ENCODE assay signal across 16 cellular contexts in the genomic region with DNA sequence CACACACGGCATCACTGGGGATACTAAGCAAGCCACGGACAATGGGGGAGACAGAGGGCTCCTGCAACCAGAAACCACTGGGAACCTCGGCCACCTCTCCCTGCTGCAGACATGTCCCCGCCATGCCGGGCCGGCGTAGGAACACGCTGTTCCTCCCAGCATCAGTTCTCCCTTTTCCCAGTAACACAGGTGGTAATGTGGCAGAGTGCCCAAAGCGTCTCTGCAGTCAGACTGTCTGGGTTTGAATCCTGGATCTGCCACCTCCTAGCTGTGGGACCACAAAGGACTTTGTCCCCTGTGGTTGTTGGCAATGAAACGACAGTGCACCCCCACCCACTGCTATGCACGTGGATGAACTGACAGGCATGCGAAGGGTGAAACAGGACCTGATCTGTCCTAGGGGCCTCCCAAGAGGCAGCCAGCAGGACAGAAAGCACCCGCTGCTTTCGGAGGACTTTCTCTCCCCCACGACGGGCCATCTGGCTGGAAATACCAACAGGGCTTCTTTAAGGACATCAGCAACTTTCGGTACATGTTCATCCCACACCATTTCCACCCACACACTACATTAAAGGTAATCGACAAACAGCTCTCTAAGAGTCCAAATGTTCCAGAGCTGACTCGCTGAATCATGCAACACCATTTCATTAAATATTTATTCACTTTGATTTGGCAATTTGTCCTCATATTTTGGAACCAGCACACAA.
DNase-seq lines count a peak whose midpoint lies in the region; ATAC-seq and TF ChIP-seq lines count a peak whose summit lies in the region.
"Had no signal": no experiment of that assay in that cellular context is flagged by ENCODE, and none has a peak within 500 bp of the region (broad histone marks: within the 10 kb centered on the region; RNA-seq: fewer than 3 reads in every experiment).

No MANE protein-coding gene starts in this region.

- H3K4ac ChIP-seq in neuronal stem cell (ENCODE audit: low read length) = no peak overlapping the region

- POLR2A ChIA-PET in SK-N-SH (lab: Yijun Ruan, JAX) = no interaction called here

- no peak overlapping the region for H3K27ac Mint-ChIP-seq in endodermal cell

- peaks cover 36% of the 10 kb centered on the region for H3K36me3 ChIP-seq in endodermal cell (ENCODE audit: control insufficient read depth, insufficient read depth, low read length)
- H3K36me3 ChIP-seq in neuronal stem cell (replicated peaks in 1 of 2; ENCODE audit: control insufficient read depth in 2 of 2, insufficient read depth in 2 of 2, low read length in 2 of 2) = no peaks in the 10 kb centered on the region
- peaks cover 0 to 1% of the 10 kb centered on the region in 2 experiments for H3K36me3 ChIP-seq in SK-N-SH (replicated peaks in 1 of 2; ENCODE audit: control insufficient read depth in 1 of 2, insufficient read depth in 2 of 2, low read length in 1 of 2)
- H3K36me3 ChIP-seq: lower lobe of right lung had no signal

- H3K4me3 ChIP-seq in endodermal cell (ENCODE audit: low read length) (no peak overlapping the region), neuronal stem cell (ENCODE audit: low read length in 2 of 2) (no peak overlapping the region), SK-N-SH (ENCODE audit: low read depth in 2 of 2, low read length in 1 of 2) (no peak overlapping the region), foreskin fibroblast (ENCODE audit: low read depth in 1 of 2, low read length in 2 of 2) (no peak overlapping the region)
- H3K4me3 ChIP-seq: esophagus squamous epithelium, lower lobe of right lung had no signal

- TF ChIP-seq CTCF in endodermal cell (conservative IDR thresholded peaks at IDR 0.05) (no peak), SK-N-SH (IDR thresholded peaks at IDR 0.05) (no peak), foreskin fibroblast (IDR thresholded peaks at IDR 0.05; ENCODE audit: low read depth, low read length) (no peak)

- H3K4me2 ChIP-seq in neuronal stem cell (ENCODE audit: insufficient read depth, low read length, poor library complexity, severe bottlenecking) = no peak overlapping the region
- H3K4me2 ChIP-seq in SK-N-SH = no peak overlapping the region

- no peak overlapping the region for H2BK120ac ChIP-seq in neuronal stem cell (ENCODE audit: low read depth, low read length)

- TF ChIP-seq RAD21 in SK-N-SH (IDR thresholded peaks at IDR 0.05; ENCODE audit: low read length) = no peak

- no peaks in the 10 kb centered on the region for H3K4me1 ChIP-seq in endodermal cell (ENCODE audit: control insufficient read depth, insufficient read depth, low read length)
- peaks cover 2 to 22% of the 10 kb centered on the region in 2 donors for H3K4me1 ChIP-seq in neuronal stem cell (ENCODE audit: control insufficient read depth in 2 of 2, insufficient read depth in 1 of 2, low read depth in 1 of 2, low read length in 2 of 2)
- H3K4me1 ChIP-seq in SK-N-SH (ENCODE audit: control insufficient read depth in 1 of 2, insufficient read depth in 2 of 2, low read depth in 1 of 2, low read length in 1 of 2) = peaks cover 0 to 47% of the 10 kb centered on the region in 2 experiments; a peak in 2 of 4 replicates
- H3K4me1 ChIP-seq: parathyroid adenoma had no signal

- H3K4me3 Mint-ChIP-seq in endodermal cell = no peak overlapping the region

- H3K23ac ChIP-seq in neuronal stem cell (ENCODE audit: low read depth, low read length, poor library complexity) = peak overlapping the region; percentile 4

- H3K27me3 Mint-ChIP-seq in endodermal cell (ENCODE audit: insufficient read depth) = no peaks in the 10 kb centered on the region

- TF ChIP-seq EP300 in SK-N-SH (IDR thresholded peaks at IDR 0.05; ENCODE audit: borderline replicate concordance in 1 of 2, low read depth in 1 of 2, low read length in 1 of 2) = no peak

- 89 to 91% methylated on average over 14 to 19 of the region's 19 CpGs for WGBS in endodermal cell (ENCODE audit: insufficient coverage in 1 of 2, insufficient read length in 1 of 2), 2 experiments
- WGBS in neuronal stem cell (ENCODE audit: extremely low coverage in 2 of 2, insufficient read length in 2 of 2, insufficient replicate concordance in 1 of 2), 2 donors = no CpG with 5 or more reads among the region's 19 CpGs
- 71% methylated on average over 18 of the region's 19 CpGs for WGBS in SK-N-SH (ENCODE audit: low lambda C conversion rate)

- no peak overlapping the region for H2BK12ac ChIP-seq in neuronal stem cell (ENCODE audit: low read length)

- no peak overlapping the region for H3K14ac ChIP-seq in neuronal stem cell (ENCODE audit: low read length)

- H3K27ac ChIP-seq in endodermal cell (ENCODE audit: low read depth, low read length) (peak overlapping the region; percentile 24), neuronal stem cell (replicated peaks; ENCODE audit: low read length) (no peak overlapping the region), SK-N-SH (ENCODE audit: low read depth in 2 of 2, low read length in 1 of 2) (peak overlapping the region in 1 of 2 experiments; percentile 83; a peak in 2 of 4 replicates)
- H3K27ac ChIP-seq: esophagus squamous epithelium, lower lobe of right lung, parathyroid adenoma had no signal

- H3K9me3 ChIP-seq in endodermal cell (ENCODE audit: control insufficient read depth, low read length) = no peaks in the 10 kb centered on the region
- no peaks in the 10 kb centered on the region for H3K9me3 ChIP-seq in neuronal stem cell (replicated peaks in 1 of 2; ENCODE audit: control insufficient read depth in 2 of 2, insufficient read depth in 1 of 2, low read depth in 1 of 2, low read length in 2 of 2)
- H3K9me3 ChIP-seq in SK-N-SH = no peaks in the 10 kb centered on the region
- H3K9me3 ChIP-seq: esophagus squamous epithelium, lower lobe of right lung had no signal

- H4K8ac ChIP-seq in neuronal stem cell (ENCODE audit: low read depth, low read length) = no peak overlapping the region

- no peak for ATAC-seq in HG03442 (IDR thresholded peaks at IDR 0.05; ENCODE audit: unreplicated experiment)
- ATAC-seq: lower lobe of right lung had no signal

- no peak overlapping the region for H2BK5ac ChIP-seq in neuronal stem cell (ENCODE audit: low read length)

- peak overlapping the region; percentile 15 for H3K18ac ChIP-seq in neuronal stem cell (ENCODE audit: low read length)

- H3K9me2 ChIP-seq in SK-N-SH = no peaks in the 10 kb centered on the region

- H2BK15ac ChIP-seq in neuronal stem cell (ENCODE audit: low read length) = no peak overlapping the region

- H3K9ac ChIP-seq in endodermal cell (ENCODE audit: extremely low read depth, low read length, poor library complexity, severe bottlenecking) (no peak overlapping the region), neuronal stem cell (ENCODE audit: low read depth, low read length, poor library complexity) (no peak overlapping the region), SK-N-SH (no peak overlapping the region)
- H3K9ac ChIP-seq: parathyroid adenoma had no signal

- peaks cover 11% of the 10 kb centered on the region for H3K4me1 Mint-ChIP-seq in endodermal cell

- no peaks in the 10 kb centered on the region for H3K9me3 Mint-ChIP-seq in endodermal cell

- H2AK5ac ChIP-seq in neuronal stem cell (ENCODE audit: low read depth, low read length) = no peak overlapping the region

- no peak overlapping the region for H2AFZ ChIP-seq in neuronal stem cell (ENCODE audit: low read length)
- no peak overlapping the region for H2AFZ ChIP-seq in SK-N-SH (ENCODE audit: low read depth)
- H2AFZ ChIP-seq: parathyroid adenoma had no signal

- no peak overlapping the region for H4K91ac ChIP-seq in neuronal stem cell (ENCODE audit: low read depth, low read length, poor library complexity)

- H3K79me2 ChIP-seq in SK-N-SH (ENCODE audit: insufficient read depth) = no peaks in the 10 kb centered on the region
- H3K79me2 ChIP-seq: parathyroid adenoma had no signal

- H4K20me1 ChIP-seq in SK-N-SH (ENCODE audit: insufficient read depth) = no peaks in the 10 kb centered on the region

- CTCF ChIA-PET in SK-N-SH (lab: Yijun Ruan, JAX) = interaction anchor here (0.9 to 8.3 kb wide), 6 partner anchors 14 to 75 kb away, joined by 3 to 37 read pairs (median 4); no protein-coding TSS in a partner anchor

- peak; percentile 21 for DNase-seq in Ammon's horn (ENCODE audit: low spot score)
- DNase-seq in NCI-H524 treated with DMSO at 0.1 percent for 48 hours (lab: John Stamatoyannopoulos, UW) = peak; percentile 9
- DNase-seq in endodermal cell = no peak
- no peak for DNase-seq in neuronal stem cell (ENCODE audit: low spot score)
- DNase-seq in SK-N-SH = no peak
- no peak for DNase-seq in foreskin fibroblast
- DNase-seq in activated CD4-positive, alpha-beta T cell treated with anti-CD3 and anti-CD28 coated beads for 1 hour = no peak
- DNase-seq: esophagus squamous epithelium, lower lobe of right lung, MM.1S, NCI-H146, NCI-H226, Right ventricle myocardium superior, T-helper 1 cell had no signal

- no peaks in the 10 kb centered on the region for H3K27me3 ChIP-seq in endodermal cell (ENCODE audit: control insufficient read depth, insufficient read depth, low read length, poor library complexity, severe bottlenecking)
- H3K27me3 ChIP-seq in neuronal stem cell (ENCODE audit: control insufficient read depth in 3 of 3, insufficient read depth in 3 of 3, low read depth in 1 of 3, low read length in 3 of 3) = no peaks in the 10 kb centered on the region
- no peaks in the 10 kb centered on the region for H3K27me3 ChIP-seq in SK-N-SH (ENCODE audit: insufficient read depth)
- H3K27me3 ChIP-seq: esophagus squamous epithelium had no signal

- no peaks in the 10 kb centered on the region for H3K79me1 ChIP-seq in neuronal stem cell (ENCODE audit: low read depth, low read length)

- H3K36me3 Mint-ChIP-seq in endodermal cell (ENCODE audit: low read depth) = peaks cover 28% of the 10 kb centered on the region

- H3F3A ChIP-seq in SK-N-SH (replicated peaks; ENCODE audit: insufficient read depth) = no peaks in the 10 kb centered on the region

TF ChIP-seq in SK-N-SH, 30 proteins besides CTCF, POLR2A, EP300 and RAD21:
- no peak for TF ChIP-seq CHD2 (IDR thresholded peaks at IDR 0.05; ENCODE audit: low read length, partially characterized antibody)
- TF ChIP-seq SMC3 (IDR thresholded peaks at IDR 0.05; ENCODE audit: low read depth, low read length) = no peak
TF ChIP-seq in SK-N-SH: peak in this region for 0.

Comparison
In these comparisons a context has a peak if more than half of its experiments do, and no peak if none do; other contexts are left out.
1. DNase-seq: peak in Ammon's horn (single experiment) and NCI-H524 treated with DMSO at 0.1 percent for 48 hours (single experiment); none in endodermal cell (single experiment), neuronal stem cell (single experiment), SK-N-SH (single experiment), foreskin fibroblast (0 of 2) and activated CD4-positive, alpha-beta T cell treated with anti-CD3 and anti-CD28 coated beads for 1 hour (single experiment).